In genomic region chr1:148723515-148723914, GRCh38 we compare ENCODE assay signal across 10 cellular contexts. TPM values are rescaled to one million over a fixed set of nuclear protein-coding genes. Genes with fewer than 3 reads are reported as not detected.
DNase-seq lines count a peak whose midpoint lies in the region; ATAC-seq, FAIRE-seq and TF ChIP-seq lines count a peak whose summit lies in the region.
"Not testable (repeated sequence)": the region's sequence is repeated elsewhere in the genome, so short reads cannot be mapped to it uniquely, and the experiment has no call there.
"Had no signal": no experiment of that assay in that cellular context is flagged by ENCODE, and none has a peak within 500 bp of the region (broad histone marks: within the 10 kb centered on the region; RNA-seq: fewer than 3 reads in every experiment).

No MANE protein-coding gene starts in this region.

- CTCF ChIA-PET in A549 (lab: Yijun Ruan, JAX); HCT116 (lab: Charles Lee); PC-3 (lab: Charles Lee); K562 (lab: Yijun Ruan, JAX; ENCODE audit: low intra/inter-chr PET ratio): not testable (repeated sequence)

- not testable (repeated sequence) for H3K9me3 ChIP-seq in A549; HCT116 (ENCODE audit: control insufficient read depth in 1 of 2, insufficient read depth in 1 of 2, low read depth in 1 of 2, low read length in 2 of 2); PC-3 (ENCODE audit: low read length); K562 (replicated peaks; ENCODE audit: control insufficient read depth, insufficient read depth, low read depth, low read length); left lung

- not testable (repeated sequence) for H3K27me3 ChIP-seq in HCT116 (ENCODE audit: insufficient read depth, low read length); PC-3 (ENCODE audit: low read length); K562 (ENCODE audit: control insufficient read depth in 2 of 2, insufficient read depth in 2 of 2, low read length in 2 of 2); left lung

- not testable (repeated sequence) for H3K9ac ChIP-seq in HCT116 (ENCODE audit: low read length); PC-3 (ENCODE audit: low read length); K562 (ENCODE audit: insufficient read depth in 1 of 2, low read depth in 2 of 2, low read length in 2 of 2)

- H3K36me3 ChIP-seq in HCT116 (ENCODE audit: control insufficient read depth in 1 of 2, insufficient read depth in 2 of 2, low read length in 2 of 2); PC-3 (ENCODE audit: low read depth, low read length); K562 (ENCODE audit: control insufficient read depth, insufficient read depth, low read length); left lung: not testable (repeated sequence)

- ATAC-seq in A549 (peak; percentile 86 to 93; a peak in 5 of 6 replicates), HCT116 (0 out of 2 replicates have a peak, but pooled peaks have one; percentile 46), PC-3 (peak; percentile 42), SK-N-SH treated with all-trans-retinoic acid at 6 μM for 48 hours (peak; percentile 89), left lung (peak; percentile 36), omental fat pad (ENCODE audit: low FRiP score) (peak; percentile 89)
- not testable (repeated sequence) for ATAC-seq in K562

- H3F3A ChIP-seq in PC-3 (ENCODE audit: low read length, unreplicated experiment): not testable (repeated sequence)

- in situ Hi-C loops in K562 (cut with MboI): not testable (repeated sequence)

- RAD21 ChIA-PET in HCT116 (lab: Charles Lee; ENCODE audit: low non-redundant PET in 1 of 2, low total read pairs in 2 of 2, uncharacterized antibody in 2 of 2, unreplicated experiment in 2 of 2): not testable (repeated sequence)

- intact Hi-C loops in HCT116 (cut with micrococcal nuclease); PC-3 (cut with micrococcal nuclease); K562 (cut with micrococcal nuclease); left lung (cut with DNase I): not testable (repeated sequence)

- not testable (repeated sequence) for TF ChIP-seq EP300 in A549 (IDR thresholded peaks at IDR 0.05); K562 (IDR thresholded peaks at IDR 0.05; ENCODE audit: low read length)

- not testable (repeated sequence) for H3K9me1 ChIP-seq in K562 (ENCODE audit: control insufficient read depth, insufficient read depth, low read length)

- not testable (repeated sequence) for FAIRE-seq in A549 (lab: Jason Lieb, UNC)
- FAIRE-seq in RCC 7860 (lab: Jason Lieb, UNC) (peak; percentile 86), K562 (lab: Jason Lieb, UNC) (peak; percentile 15)

- not testable (repeated sequence) for H3K4me1 ChIP-seq in A549; HCT116 (ENCODE audit: control insufficient read depth in 1 of 2, insufficient read depth in 2 of 2, low read length in 2 of 2); PC-3 (ENCODE audit: insufficient read depth, low read length); K562 (replicated peaks in 1 of 2; ENCODE audit: control insufficient read depth in 2 of 2, insufficient read depth in 2 of 2, low read length in 2 of 2); left lung

- TF ChIP-seq CTCF in A549 (IDR thresholded peaks at IDR 0.05); HCT116 (IDR thresholded peaks at IDR 0.05 in 2 of 3, conservative IDR thresholded peaks at IDR 0.05 in 1 of 3; ENCODE audit: borderline replicate concordance in 1 of 3, insufficient read depth in 1 of 3, low read depth in 2 of 3, low read length in 2 of 3); PC-3 (conservative IDR thresholded peaks at IDR 0.05; ENCODE audit: low read depth, low read length); K562 (IDR thresholded peaks at IDR 0.05 in 2 of 3, conservative IDR thresholded peaks at IDR 0.05 in 1 of 3; ENCODE audit: insufficient read depth in 2 of 3, low read depth in 1 of 3, low read length in 3 of 3); left lung (IDR thresholded peaks at IDR 0.05); omental fat pad (IDR thresholded peaks at IDR 0.05): not testable (repeated sequence)

- not testable (repeated sequence) for H3K27ac ChIP-seq in A549; HCT116 (ENCODE audit: low read depth, low read length); PC-3 (ENCODE audit: low read length); K562 (ENCODE audit: extremely low read depth, low read depth, low read length); left lung

- DNase-seq in A549 (ENCODE audit: low read depth in 1 of 2, low spot score in 1 of 2); HCT116 (ENCODE audit: low read depth, low spot score); PC-3; RCC 7860 (ENCODE audit: low spot score); K562 (ENCODE audit: extremely low read depth in 1 of 4, low spot score in 3 of 4); left lung; omental fat pad (ENCODE audit: low spot score): not testable (repeated sequence)

- not testable (repeated sequence) for TF ChIP-seq RAD21 in A549 (conservative IDR thresholded peaks at IDR 0.05 in 1 of 2, IDR thresholded peaks at IDR 0.05 in 1 of 2); HCT116 (IDR thresholded peaks at IDR 0.05; ENCODE audit: low read depth); K562 (CRISPR knock-in tag; conservative IDR thresholded peaks at IDR 0.05 in 1 of 2, IDR thresholded peaks at IDR 0.05 in 1 of 2)

- POLR2A ChIA-PET in A549 (lab: Yijun Ruan, JAX); HCT116 (lab: Charles Lee); PC-3 (lab: Charles Lee; ENCODE audit: unreplicated experiment); K562 (lab: Yijun Ruan, JAX): not testable (repeated sequence)

- H3K4me3 ChIP-seq in A549; HCT116 (replicated peaks in 1 of 2; ENCODE audit: low read depth in 1 of 2, low read length in 2 of 2); PC-3 (ENCODE audit: low read length); K562; left lung: not testable (repeated sequence)

- BruUV-seq in HCT116 (replicated peaks; lab: Mats Ljungman, UMichigan); PC-3 (replicated peaks; lab: Mats Ljungman, UMichigan); K562 (replicated peaks; lab: Mats Ljungman, UMichigan): not testable (repeated sequence)

- H3K9me2 ChIP-seq in HCT116 (ENCODE audit: insufficient read depth); PC-3 (replicated peaks; ENCODE audit: low read length): not testable (repeated sequence)

- H3K4me2 ChIP-seq in A549; HCT116 (ENCODE audit: low read length); PC-3 (ENCODE audit: low read length); K562 (ENCODE audit: insufficient read depth, low read length): not testable (repeated sequence)

- not testable (repeated sequence) for H4K20me1 ChIP-seq in HCT116 (ENCODE audit: insufficient read depth); PC-3 (ENCODE audit: low read length); K562 (replicated peaks; ENCODE audit: control insufficient read depth, insufficient read depth, low read length)

- not testable (repeated sequence) for TF ChIP-seq POLR2A in A549 (IDR thresholded peaks at IDR 0.05; ENCODE audit: low read length); HCT116 (IDR thresholded peaks at IDR 0.05; ENCODE audit: borderline replicate concordance, extremely low read depth, insufficient read depth, insufficient read length); K562 (conservative IDR thresholded peaks at IDR 0.05)

- not testable (repeated sequence) for H3K79me2 ChIP-seq in HCT116 (ENCODE audit: insufficient read depth, low read length); PC-3 (ENCODE audit: low read length); K562 (ENCODE audit: control insufficient read depth, insufficient read depth, low read length)

- H2AFZ ChIP-seq in HCT116 (ENCODE audit: low read depth, low read length, poor library complexity, severe bottlenecking); PC-3 (ENCODE audit: low read length); K562 (ENCODE audit: low read depth, low read length): not testable (repeated sequence)

- WGBS in A549 (ENCODE audit: missing lambda C conversion rate): no CpG with 5 or more reads among the region's 3 CpGs
- no CpG with 5 or more reads among the region's 3 CpGs for WGBS in K562 (ENCODE audit: insufficient coverage, low coverage, missing lambda C conversion rate)

RNA-seq across cellular contexts. Expression of gene NUDT4B, which starts 25.1 kb away (rescaled TPM):
- polyA plus RNA-seq in A549 (2011; rRNA removed) (10.2 and 11.6 TPM in 2 replicates), A549 (2017; fragmentation: RNase III; extraction: RNeasy Plus Mini Kit Qiagen cat#74134 plus additional on column Dnase treatment) (1.5 to 2.3 TPM (median 1.7 TPM) in 3 replicates), K562 (2011; rRNA removed) (39.8 and 58.0 TPM in 2 replicates), K562 (2014; fragmentation: Illumina TruSeq; extraction: Trizol) (19.7 and 25.7 TPM in 2 replicates), K562 (2014; fragmentation: Nextera tagmentation; extraction: Ambion mirVana) (under 1 TPM in 1 of 2 experiments, not detected in 1; 0.06 TPM), K562 (2014; rRNA removed) (28.0 and 29.5 TPM in 2 replicates)
- 7.8 and 8.0 TPM in 2 replicates for polyA plus RNA-seq in A549 (2012; cell fraction: cytosol; rRNA removed)
- 1.1 and 1.8 TPM in 2 replicates for polyA plus RNA-seq in A549 (2012; cell fraction: nucleus; rRNA removed)
- polyA minus RNA-seq in A549 (2011; rRNA and poly(A)+ RNA removed): 4.0 and 4.3 TPM in 2 replicates
- total RNA-seq in HCT116 (2021; ENCODE audit: unreplicated experiment) (0.74 TPM), PC-3 (2014; rRNA removed) (18.0 and 29.9 TPM in 2 replicates), K562 (2014; rRNA removed) (28.6 and 48.4 TPM in 2 replicates), K562 (2014; rRNA removed; fragmentation: Illumina TruSeq; extraction: Trizol) (1.2 and 1.6 TPM in 2 replicates), K562 (2015; rRNA removed; fragmentation: Illumina TruSeq; extraction: Trizol) (2.6 and 3.9 TPM in 2 replicates), K562 (2021) (2.8 TPM in 1 of 2 replicates, not detected in the other), left lung (1 to 10 TPM in 1 of 2 donors, under 1 TPM in 1; 0.90 to 2.5 TPM), omental fat pad (10 to 100 TPM; 25.1 to 45.4 (median 33.6) TPM)
- polyA plus RNA-seq in HCT116 (2012): 0.35 and 0.99 TPM in 2 replicates
- 14.6 and 15.3 TPM in 2 replicates for total RNA-seq in K562 (2011; cell fraction: chromatin; rRNA removed; ENCODE audit: low replicate concordance)
- total RNA-seq in K562 (2011; cell fraction: nucleolus; rRNA removed): 6.7 and 9.2 TPM in 2 replicates
- total RNA-seq in K562 (2011; cell fraction: nucleoplasm; rRNA removed): 7.5 and 12.6 TPM in 2 replicates
- 13.5 and 44.3 TPM in 2 replicates for polyA plus RNA-seq in K562 (2011; cell fraction: cytosol; rRNA removed)
- 16.2 and 29.8 TPM in 2 replicates for polyA plus RNA-seq in K562 (2011; cell fraction: nucleus; rRNA removed)
- polyA plus RNA-seq in K562 (2012): 2.3 and 11.8 TPM in 2 replicates
- 11.8 and 11.9 TPM in 2 replicates for polyA minus RNA-seq in K562 (2011; rRNA and poly(A)+ RNA removed)
- polyA minus RNA-seq in K562 (2011; cell fraction: cytosol; rRNA and poly(A)+ RNA removed): 7.3 and 14.6 TPM in 2 replicates
- polyA minus RNA-seq in K562 (2011; cell fraction: nucleus; rRNA and poly(A)+ RNA removed): 1.3 and 2.9 TPM in 2 replicates
- total RNA-seq: A673; CD4-positive, CD25-positive, alpha-beta regulatory T cell had no signal
